Comparison of ENCODE assay signal across 19 cellular contexts in genomic region chr12:110465024-110465423, GRCh38.
"Had no signal": no experiment of that assay in that cellular context is flagged by ENCODE, and none has a peak within 500 bp of the region (broad histone marks: within the 10 kb centered on the region; RNA-seq: fewer than 3 reads in every experiment).

No MANE protein-coding gene starts in this region.

- H3K4me1 ChIP-seq: SJCRH30 had no signal

- H3K4me3 ChIP-seq: MG63, PC-9, Peyer's patch, SJCRH30 had no signal

- H3K27me3 ChIP-seq: MG63, Peyer's patch, SJCRH30 had no signal

- H3K4me2 ChIP-seq: PC-9 had no signal

- H3K27ac ChIP-seq: PC-9, Peyer's patch, SJCRH30 had no signal

- DNase-seq: Karpas-422, KG1, MG63, NCI-H1092, NCI-H1105 treated with DMSO at 0.1 percent for 48 hours, NCI-H1417 treated with DMSO at 0.1 percent for 48 hours, NCI-H146, NCI-H1694 treated with DMSO at 0.1 percent for 48 hours, NCI-H1930, NCI-H2081, NCI-H2107, NCI-H2227 treated with DMSO at 0.1 percent for 48 hours, NCI-H524, NCI-H526 treated with DMSO at 0.1 percent for 48 hours, NCI-H774, PC-9, Peyer's patch, SHP77 treated with DMSO at 0.1 percent for 48 hours, SJCRH30 had no signal

- H3K9me3 ChIP-seq: MG63, Peyer's patch, SJCRH30 had no signal
